15 cellular contexts compared by ENCODE assay signal in genomic region chr3:66406841-66407240, GRCh38.
DNase-seq lines count a peak whose midpoint lies in the region; ATAC-seq and TF ChIP-seq lines count a peak whose summit lies in the region.
"Had no signal": no experiment of that assay in that cellular context is flagged by ENCODE, and none has a peak within 500 bp of the region (broad histone marks: within the 10 kb centered on the region; RNA-seq: fewer than 3 reads in every experiment).

No MANE protein-coding gene starts in this region.

- peaks cover 46 to 100% (median 99%) of the 10 kb centered on the region in 10 experiments for H3K4me1 ChIP-seq in BLaER1 treated with 17β-estradiol and CSF1 and Interleukin-3, amounts not matched to agents 10 nM and 100 nM
- peaks cover 10 to 42% (median 39%) of the 10 kb centered on the region in 5 donors for H3K4me1 ChIP-seq in subcutaneous abdominal adipose tissue (ENCODE audit: control insufficient read depth in 5 of 5, insufficient read depth in 5 of 5, low read length in 5 of 5)

- no peaks in the 10 kb centered on the region for H3K27me3 Mint-ChIP-seq in brain
- H3K27me3 Mint-ChIP-seq in mesothelial cell of epicardium (ENCODE audit: low read depth), result no peaks in the 10 kb centered on the region
- H3K27me3 Mint-ChIP-seq: B cell; CD8-positive, alpha-beta memory T cell had no signal

- H3K36me3 ChIP-seq in BLaER1 treated with 17β-estradiol and CSF1 and Interleukin-3, amounts not matched to agents 10 nM and 100 nM, result peaks cover 9 to 82% (median 48%) of the 10 kb centered on the region in 11 experiments; a peak in 17 of 22 replicates
- peaks cover 0 to 82% (median 52%) of the 10 kb centered on the region in 5 donors for H3K36me3 ChIP-seq in subcutaneous abdominal adipose tissue (ENCODE audit: control insufficient read depth in 5 of 5, insufficient read depth in 5 of 5, low read length in 5 of 5)

- no peak for ATAC-seq in activated naive CD4-positive, alpha-beta T cell treated with anti-CD3 and anti-CD28 coated beads, Interleukin-2, amount 50 U/mL, for 72 hours
- ATAC-seq in GM21381 (IDR thresholded peaks at IDR 0.05; ENCODE audit: unreplicated experiment), result no peak

- peaks cover 0 to 84% (median 58%) of the 10 kb centered on the region in 11 experiments; a peak in 18 of 22 replicates for H4K20me1 ChIP-seq in BLaER1 treated with 17β-estradiol and CSF1 and Interleukin-3, amounts not matched to agents 10 nM and 100 nM

- peak overlapping the region in 1 of 11 experiments; percentile 21; a peak in 1 of 22 replicates for H3K27ac ChIP-seq in BLaER1 treated with 17β-estradiol and CSF1 and Interleukin-3, amounts not matched to agents 10 nM and 100 nM
- peak overlapping the region; percentile 72 for H3K27ac ChIP-seq in subcutaneous abdominal adipose tissue (ENCODE audit: low read depth, low read length)
- H3K27ac ChIP-seq: PC-9 had no signal

- H3K9me3 Mint-ChIP-seq in brain, result no peaks in the 10 kb centered on the region
- no peaks in the 10 kb centered on the region for H3K9me3 Mint-ChIP-seq in activated naive CD4-positive, alpha-beta T cell treated with anti-CD3 and anti-CD28 coated beads, Interleukin-2, amount 50 U/mL, for 72 hours
- no peaks in the 10 kb centered on the region for H3K9me3 Mint-ChIP-seq in mesothelial cell of epicardium
- H3K9me3 Mint-ChIP-seq: CD8-positive, alpha-beta memory T cell had no signal

- H3K4me1 Mint-ChIP-seq in brain (peaks cover 87% of the 10 kb centered on the region), mesothelial cell of epicardium (peaks cover 5% of the 10 kb centered on the region)
- H3K4me1 Mint-ChIP-seq: B cell had no signal

- H3K9ac ChIP-seq in BLaER1 treated with 17β-estradiol and CSF1 and Interleukin-3, amounts not matched to agents 10 nM and 100 nM, result peak overlapping the region in 2 of 11 experiments; percentile 14 to 70; a peak in 1 of 22 replicates
- no peak overlapping the region for H3K9ac ChIP-seq in subcutaneous abdominal adipose tissue (ENCODE audit: low read length in 5 of 5)

- no peak for TF ChIP-seq CTCF in brain (conservative IDR thresholded peaks at IDR 0.05)
- TF ChIP-seq CTCF in mesothelial cell of epicardium (IDR thresholded peaks at IDR 0.05; ENCODE audit: unreplicated experiment), result no peak

- H3K36me3 Mint-ChIP-seq in brain (peaks cover 76% of the 10 kb centered on the region), mesothelial cell of epicardium (no peaks in the 10 kb centered on the region)
- no peaks in the 10 kb centered on the region for H3K36me3 Mint-ChIP-seq in activated naive CD4-positive, alpha-beta T cell treated with anti-CD3 and anti-CD28 coated beads, Interleukin-2, amount 50 U/mL, for 72 hours

- H3K4me2 ChIP-seq in BLaER1 treated with 17β-estradiol and CSF1 and Interleukin-3, amounts not matched to agents 10 nM and 100 nM, result peak overlapping the region in 9 of 11 experiments; percentile 81 to 97 (median 85); a peak in 18 of 22 replicates
- H3K4me2 ChIP-seq: PC-9 had no signal

- no peak overlapping the region for H3K4me3 ChIP-seq in BLaER1 treated with 17β-estradiol and CSF1 and Interleukin-3, amounts not matched to agents 10 nM and 100 nM
- H3K4me3 ChIP-seq in subcutaneous abdominal adipose tissue (ENCODE audit: low read depth in 1 of 5, low read length in 5 of 5), result no peak overlapping the region
- H3K4me3 ChIP-seq: PC-9 had no signal

- peak; percentile 22 for DNase-seq in islet precursor cell
- DNase-seq in activated naive CD4-positive, alpha-beta T cell treated with anti-CD3 and anti-CD28 coated beads, Interleukin-2, amount 50 U/mL, for 72 hours (ENCODE audit: low spot score in 2 of 2), result no peak
- DNase-seq in LoVo (ENCODE audit: low spot score), result no peak
- DNase-seq in mesothelial cell of epicardium (ENCODE audit: low spot score in 2 of 2, unreplicated experiment in 2 of 2), result no peak
- DNase-seq: CD8-positive, alpha-beta memory T cell; NCI-H1048; NCI-H1694; NCI-H2107; NCI-H345; PC-9 had no signal

- peak overlapping the region in 3 of 5 experiments; percentile 83 to 92 (median 87) for H3K27ac Mint-ChIP-seq in brain
- H3K27ac Mint-ChIP-seq in activated naive CD4-positive, alpha-beta T cell treated with anti-CD3 and anti-CD28 coated beads, Interleukin-2, amount 50 U/mL, for 72 hours, result no peak overlapping the region
- H3K27ac Mint-ChIP-seq in mesothelial cell of epicardium, result no peak overlapping the region
- H3K27ac Mint-ChIP-seq: B cell had no signal

- H3K4me3 Mint-ChIP-seq in brain (no peak overlapping the region), mesothelial cell of epicardium (no peak overlapping the region)
- H3K4me3 Mint-ChIP-seq: B cell had no signal

- peaks cover 0 to 26% (median 0%) of the 10 kb centered on the region in 11 experiments; a peak in 7 of 22 replicates for H3K27me3 ChIP-seq in BLaER1 treated with 17β-estradiol and CSF1 and Interleukin-3, amounts not matched to agents 10 nM and 100 nM
- H3K27me3 ChIP-seq in subcutaneous abdominal adipose tissue (ENCODE audit: control insufficient read depth in 5 of 5, insufficient read depth in 4 of 5, low read length in 5 of 5), result no peaks in the 10 kb centered on the region

- no peaks in the 10 kb centered on the region for H3K9me3 ChIP-seq in BLaER1 treated with 17β-estradiol and CSF1 and Interleukin-3, amounts not matched to agents 10 nM and 100 nM (replicated peaks in 1 of 11)
- no peaks in the 10 kb centered on the region for H3K9me3 ChIP-seq in subcutaneous abdominal adipose tissue (ENCODE audit: control insufficient read depth in 5 of 5, low read length in 5 of 5)

Comparison
In these comparisons a context has a peak if more than half of its experiments do, and no peak if none do; other contexts are left out.
1. H3K27ac Mint-ChIP-seq: peak in brain (3 of 5); none in activated naive CD4-positive, alpha-beta T cell treated with anti-CD3 and anti-CD28 coated beads, Interleukin-2, amount 50 U/mL, for 72 hours (0 of 2) and mesothelial cell of epicardium (single experiment).